In the genomic region with DNA sequence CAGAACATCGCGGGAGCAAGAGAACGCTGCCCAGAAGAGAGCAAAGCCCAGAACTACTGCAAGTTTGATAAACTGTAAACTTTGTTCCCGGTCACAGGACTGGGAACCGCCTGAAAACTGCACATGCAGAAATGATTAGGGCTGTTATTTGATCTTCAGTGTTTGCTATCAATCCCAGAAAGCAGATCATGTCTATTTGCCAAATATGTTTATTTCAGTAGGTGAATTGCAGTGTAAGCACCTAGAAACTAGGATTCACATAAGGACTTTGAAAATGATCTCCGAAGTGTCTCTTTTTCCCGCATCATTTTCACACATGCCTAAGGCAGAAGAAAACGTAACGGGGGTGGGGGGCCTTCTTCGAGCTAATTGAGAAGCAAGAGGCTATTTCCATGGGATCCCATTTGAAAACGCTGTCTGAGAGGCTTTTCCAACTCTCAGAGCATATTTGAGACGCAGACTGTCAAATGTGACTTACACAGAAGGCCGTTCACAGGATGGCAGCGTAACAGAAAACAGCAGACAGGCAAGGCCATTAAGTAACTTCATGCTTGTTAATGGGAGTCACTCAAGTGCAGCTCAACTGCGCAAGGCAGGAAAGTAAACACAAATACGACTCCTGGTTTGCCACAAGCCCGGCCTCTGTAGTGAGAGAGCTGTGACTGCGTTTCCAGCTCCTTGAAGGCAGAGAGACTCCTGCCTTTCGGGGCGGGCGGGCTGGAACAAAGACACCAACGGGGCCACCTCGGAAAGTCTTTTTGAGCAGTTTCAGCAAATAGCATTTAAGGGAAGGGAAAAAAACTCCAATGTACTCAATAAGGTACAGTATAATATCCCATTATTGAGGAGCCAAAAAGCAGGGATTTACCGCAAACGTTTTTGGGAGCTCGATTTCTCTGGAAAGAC, we compare ENCODE assay signal across 8 cellular contexts.
DNase-seq lines count a peak whose midpoint lies in the region; ATAC-seq, FAIRE-seq and TF ChIP-seq lines count a peak whose summit lies in the region.

No MANE protein-coding gene starts in this region.

- peak overlapping the region; percentile 98 for H3K27ac Mint-ChIP-seq in stimulated activated memory B cell treated with anti-CD40 and anti-IgM and Interleukin-4, amounts not matched to agents 10 μg/mL and 1 μg/mL and 100 μg/mL, for 72 hours

- no peaks in the 10 kb centered on the region for H4K20me1 ChIP-seq in keratinocyte (ENCODE audit: control insufficient read depth, extremely low read depth, insufficient read depth, low read length)

- H3K36me3 Mint-ChIP-seq in stimulated activated memory B cell treated with anti-CD40 and anti-IgM and Interleukin-4, amounts not matched to agents 10 μg/mL and 1 μg/mL and 100 μg/mL, for 72 hours, result no peaks in the 10 kb centered on the region

- H3K9me3 Mint-ChIP-seq in stimulated activated memory B cell treated with anti-CD40 and anti-IgM and Interleukin-4, amounts not matched to agents 10 μg/mL and 1 μg/mL and 100 μg/mL, for 72 hours, result no peaks in the 10 kb centered on the region

- peaks cover 71% of the 10 kb centered on the region for H3K4me1 Mint-ChIP-seq in stimulated activated memory B cell treated with anti-CD40 and anti-IgM and Interleukin-4, amounts not matched to agents 10 μg/mL and 1 μg/mL and 100 μg/mL, for 72 hours

- no peak for ATAC-seq in stimulated activated memory B cell treated with anti-CD40 and anti-IgM and Interleukin-4, amounts not matched to agents 10 μg/mL and 1 μg/mL and 100 μg/mL, for 72 hours
- ATAC-seq in HG02763 (IDR thresholded peaks at IDR 0.05; ENCODE audit: unreplicated experiment) (no peak), HG02884 (IDR thresholded peaks at IDR 0.05; ENCODE audit: unreplicated experiment) (no peak)

- H2AFZ ChIP-seq in keratinocyte (ENCODE audit: control insufficient read depth, low read length), result peak overlapping the region; percentile 32

- H3K27me3 Mint-ChIP-seq in stimulated activated memory B cell treated with anti-CD40 and anti-IgM and Interleukin-4, amounts not matched to agents 10 μg/mL and 1 μg/mL and 100 μg/mL, for 72 hours, result no peaks in the 10 kb centered on the region

- dilution Hi-C loops in keratinocyte (cut with MboI; ENCODE audit: extremely low pct_ligation_motif_present, low sequenced_read_pairs), result no loop called here

- peak overlapping the region; percentile 94 for H3K27ac ChIP-seq in keratinocyte (ENCODE audit: control insufficient read depth, insufficient read depth, low read length)

- DNase-seq in DMS79 treated with DMSO at 0.1 percent for 48 hours (lab: John Stamatoyannopoulos, UW) (peak; percentile 97), NCI-H187 (lab: John Stamatoyannopoulos, UW) (peak; percentile 88 to 89), astrocyte of the cerebellum (ENCODE audit: low read depth) (peak; percentile 36), keratinocyte (ENCODE audit: low read depth, low spot score) (no peak)
- DNase-seq in stimulated activated CD4-positive, alpha-beta T cell treated with anti-CD3 and anti-CD28 coated beads, Interleukin-4, amount 100 ng/mL, for 1 hour, result no peak

- no peaks in the 10 kb centered on the region for H3K9me1 ChIP-seq in keratinocyte (ENCODE audit: control insufficient read depth, extremely low read depth, insufficient read depth, low read length)

- H3K9ac ChIP-seq in keratinocyte (ENCODE audit: control insufficient read depth, extremely low read depth, insufficient read depth, low read length), result peak overlapping the region; percentile 83

- H3K79me2 ChIP-seq in keratinocyte (ENCODE audit: control insufficient read depth, insufficient read depth, low read length), result no peaks in the 10 kb centered on the region

- peak overlapping the region; percentile 92 for H3K4me2 ChIP-seq in keratinocyte (ENCODE audit: control insufficient read depth, extremely low read depth, insufficient read depth, low read depth, low read length)

- peak; percentile 77 for FAIRE-seq in keratinocyte (lab: Jason Lieb, UNC)

- in situ Hi-C loops in astrocyte of the cerebellum (cut with HindIII; ENCODE audit: low sequenced_read_pairs), result no loop called here

- TF ChIP-seq CTCF in astrocyte of the cerebellum (IDR thresholded peaks at IDR 0.05; ENCODE audit: low read depth, low read length, missing control alignments) (no peak), keratinocyte (optimal IDR thresholded peaks at IDR 0.05 in 1 of 3, IDR thresholded peaks at IDR 0.05 in 1 of 3, conservative IDR thresholded peaks at IDR 0.05 in 1 of 3; ENCODE audit: extremely low read depth in 1 of 3, insufficient read depth in 2 of 3, low read length in 3 of 3) (no peak)

- peak overlapping the region; percentile 21 for H3K4me3 Mint-ChIP-seq in stimulated activated memory B cell treated with anti-CD40 and anti-IgM and Interleukin-4, amounts not matched to agents 10 μg/mL and 1 μg/mL and 100 μg/mL, for 72 hours

- H3K36me3 ChIP-seq in keratinocyte (ENCODE audit: control insufficient read depth in 2 of 2, extremely low read depth in 1 of 2, insufficient read depth in 2 of 2, low read length in 2 of 2), result no peaks in the 10 kb centered on the region

- H3K4me1 ChIP-seq in keratinocyte (ENCODE audit: control insufficient read depth, extremely low read depth, insufficient read depth, low read length), result peaks cover 67% of the 10 kb centered on the region

- no peak overlapping the region for H3K4me3 ChIP-seq in astrocyte of the cerebellum (ENCODE audit: low read depth, low read length)
- peak overlapping the region; percentile 35 to 61 (median 51) for H3K4me3 ChIP-seq in keratinocyte (ENCODE audit: control insufficient read depth in 2 of 3, extremely low read depth in 1 of 3, insufficient read depth in 2 of 3, low read depth in 1 of 3, low read length in 3 of 3)

- H3K9me3 ChIP-seq in keratinocyte (ENCODE audit: control insufficient read depth, low read depth, low read length), result no peaks in the 10 kb centered on the region

- H3K27me3 ChIP-seq in keratinocyte (ENCODE audit: control insufficient read depth, extremely low read depth, insufficient read depth, low read length), result no peaks in the 10 kb centered on the region

Comparison
In these comparisons a context has a peak if more than half of its experiments do, and no peak if none do; other contexts are left out.
1. DNase-seq: peak in DMS79 treated with DMSO at 0.1 percent for 48 hours (single experiment), NCI-H187 (2 of 2) and astrocyte of the cerebellum (single experiment); none in keratinocyte (single experiment) and stimulated activated CD4-positive, alpha-beta T cell treated with anti-CD3 and anti-CD28 coated beads, Interleukin-4, amount 100 ng/mL, for 1 hour (single experiment).